ENCODE assay signal across 22 cellular contexts in the genomic region with DNA sequence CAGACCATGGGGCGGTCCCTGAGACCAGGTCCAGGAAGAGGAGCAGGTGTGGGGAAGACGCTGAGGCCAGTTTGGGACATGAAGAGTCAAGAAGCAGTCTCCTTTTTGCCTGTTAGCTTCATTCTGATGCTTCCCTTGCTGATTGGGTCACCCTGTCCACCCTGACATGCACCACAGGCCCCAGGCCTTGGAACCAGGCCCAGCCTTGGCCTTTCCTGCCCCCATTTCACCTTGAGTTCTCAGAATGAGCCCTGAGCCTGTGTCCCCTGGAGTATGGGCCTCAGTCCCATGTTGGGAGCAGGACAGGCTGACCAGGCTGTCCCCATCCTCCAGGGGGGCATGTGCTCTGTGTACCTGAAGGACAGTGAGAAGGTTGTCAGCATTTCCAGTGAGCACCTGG. TPM values are rescaled to one million over a fixed set of nuclear protein-coding genes. Genes with fewer than 3 reads are reported as not detected.
DNase-seq lines count a peak whose midpoint lies in the region; ATAC-seq, FAIRE-seq and TF ChIP-seq lines count a peak whose summit lies in the region.
"Had no signal": no experiment of that assay in that cellular context is flagged by ENCODE, and none has a peak within 500 bp of the region (broad histone marks: within the 10 kb centered on the region; RNA-seq: fewer than 3 reads in every experiment).

No MANE protein-coding gene starts in this region.

- H4K20me1 ChIP-seq in H9 (ENCODE audit: control insufficient read depth, insufficient read depth, insufficient read length): no peaks in the 10 kb centered on the region
- H4K20me1 ChIP-seq in H1 (replicated peaks in 1 of 2; ENCODE audit: control insufficient read depth in 1 of 2, insufficient read depth in 2 of 2, low read length in 2 of 2): peaks cover 4 to 6% of the 10 kb centered on the region in 2 experiments

- POLR2A ChIA-PET in RWPE1 (lab: Yijun Ruan, JAX; ENCODE audit: low non-redundant PET): interaction anchor here (0.6 kb wide), 1 partner anchor 40 kb away, joined by 10 read pairs; the partner anchor contains the start of gene RPS16
- POLR2A ChIA-PET in H1 (lab: Charles Lee; ENCODE audit: partially characterized antibody): interaction anchor here (0.5 to 5.3 kb wide), 10 partner anchors 10 to 84 kb away, joined by 3 to 20 read pairs (median 5); partner anchors contain the start of genes MED29, PAF1 and RPS16

- no peak overlapping the region for H2BK20ac ChIP-seq in H9 (ENCODE audit: low read depth, low read length, poor library complexity, severe bottlenecking)
- H2BK20ac ChIP-seq in H1 (ENCODE audit: low read length): no peak overlapping the region

- H3K9ac ChIP-seq in H9 (ENCODE audit: extremely low read depth, insufficient read length, low read length) (no peak overlapping the region), H1 (replicated peaks in 1 of 4; ENCODE audit: extremely low read depth in 1 of 4, low read depth in 3 of 4, low read length in 3 of 4) (no peak overlapping the region)
- H3K9ac ChIP-seq: SK-N-SH had no signal

- H3K9me3 ChIP-seq in left ventricle myocardium inferior (replicated peaks) (no peaks in the 10 kb centered on the region), right cardiac atrium (ENCODE audit: control insufficient read depth, low read length) (no peaks in the 10 kb centered on the region), H9 (ENCODE audit: control insufficient read depth, low read depth, low read length) (no peaks in the 10 kb centered on the region), H1 (ENCODE audit: insufficient read depth in 2 of 2, low read depth in 1 of 2, low read length in 1 of 2) (no peaks in the 10 kb centered on the region)
- H3K9me3 ChIP-seq: SK-N-SH had no signal

- CTCF ChIA-PET in RWPE1 (lab: Yijun Ruan, JAX): interaction anchor here (0.6 to 0.9 kb wide), 3 partner anchors 14 to 514 kb away, joined by 3 to 6 read pairs (median 4); no protein-coding TSS in a partner anchor
- CTCF ChIA-PET in H1 (lab: Charles Lee; ENCODE audit: partially characterized antibody): interaction anchor here (0.6 to 5.6 kb wide), 21 partner anchors 9 to 1050 kb away, joined by 3 to 78 read pairs (median 11); partner anchors contain the start of genes DLL3, EID2B, PLEKHG2 and RPS16

- no peak for TF ChIP-seq RAD21 in H1 (IDR thresholded peaks at IDR 0.05 in 1 of 2, conservative IDR thresholded peaks at IDR 0.05 in 1 of 2; ENCODE audit: low read depth in 2 of 2, low read length in 2 of 2)

- H3K56ac ChIP-seq in H9 (ENCODE audit: insufficient read length, low read depth, low read length) (no peak overlapping the region), H1 (replicated peaks; ENCODE audit: insufficient read length, low read depth, low read length) (no peak overlapping the region)

- TF ChIP-seq POLR2A in H1 (IDR thresholded peaks at IDR 0.05; ENCODE audit: control extremely low read depth in 1 of 2, low read depth in 2 of 2, low read length in 2 of 2): no peak

- H3K23ac ChIP-seq in H9 (ENCODE audit: insufficient read length, low read depth, low read length): no peak overlapping the region
- H3K23ac ChIP-seq in H1 (ENCODE audit: insufficient read length): no peak overlapping the region

- no peak overlapping the region for H2AFZ ChIP-seq in H9 (ENCODE audit: low read length)
- no peak overlapping the region for H2AFZ ChIP-seq in H1 (ENCODE audit: low read length)

- no peak overlapping the region for H2BK120ac ChIP-seq in H9 (ENCODE audit: low read depth, low read length, poor library complexity, severe bottlenecking)
- no peak overlapping the region for H2BK120ac ChIP-seq in H1 (replicated peaks; ENCODE audit: low read depth, low read length)

- H3K79me2 ChIP-seq in H9 (ENCODE audit: insufficient read depth, low read length): no peaks in the 10 kb centered on the region
- H3K79me2 ChIP-seq in H1 (ENCODE audit: control insufficient read depth in 1 of 2, insufficient read depth in 2 of 2, low read length in 2 of 2): no peaks in the 10 kb centered on the region

- TF ChIP-seq CTCF in left ventricle myocardium inferior (IDR thresholded peaks at IDR 0.05; ENCODE audit: borderline replicate concordance): no peak
- no peak for TF ChIP-seq CTCF in H9 (conservative IDR thresholded peaks at IDR 0.05)
- no peak for TF ChIP-seq CTCF in RWPE1 (conservative IDR thresholded peaks at IDR 0.05; ENCODE audit: low read depth)
- TF ChIP-seq CTCF in H1 (IDR thresholded peaks at IDR 0.05; ENCODE audit: control extremely low read depth in 1 of 3, insufficient read depth in 1 of 3, low read depth in 1 of 3, low read length in 3 of 3): no peak

- H2BK5ac ChIP-seq in H9 (ENCODE audit: insufficient read length, low read length) (no peak overlapping the region), H1 (ENCODE audit: low read depth, low read length) (no peak overlapping the region)

- 100% methylated on average over 2 of the region's 2 CpGs for WGBS in right cardiac atrium
- WGBS in H9 (ENCODE audit: extremely low coverage, insufficient read length, low lambda C conversion rate): no CpG with 5 or more reads among the region's 2 CpGs
- 81% methylated on average over 2 of the region's 2 CpGs; no CpG with 5 or more reads in 1 of the 2 experiments for WGBS in H1 (ENCODE audit: extremely low coverage in 1 of 2, insufficient coverage in 1 of 2, insufficient read length in 1 of 2, insufficient replicate concordance in 2 of 2, low coverage in 1 of 2, low lambda C conversion rate in 2 of 2, missing lambda C conversion rate in 1 of 2), 2 experiments

- no peak overlapping the region for H3K4me2 ChIP-seq in H9 (ENCODE audit: insufficient read depth, insufficient read length, low read length)
- no peak overlapping the region for H3K4me2 ChIP-seq in H1 (ENCODE audit: insufficient read depth in 1 of 2, low read depth in 2 of 2, low read length in 2 of 2)
- H3K4me2 ChIP-seq: SK-N-SH had no signal

- peak overlapping the region; percentile 52 for H3K27ac ChIP-seq in left ventricle myocardium inferior (replicated peaks)
- H3K27ac ChIP-seq in right cardiac atrium (ENCODE audit: low read length): no peak overlapping the region
- no peak overlapping the region for H3K27ac ChIP-seq in H9 (ENCODE audit: insufficient read length, low read depth, low read length)
- peak overlapping the region; percentile 17 for H3K27ac ChIP-seq in RWPE1
- peak overlapping the region; percentile 41; the same call in 1 of the 2 replicates for H3K27ac ChIP-seq in H1 (ENCODE audit: low read depth, low read length)

- H3K36me3 ChIP-seq in left ventricle myocardium inferior: peaks cover 55% of the 10 kb centered on the region
- peaks cover 15 to 37% (median 31%) of the 10 kb centered on the region in 4 experiments for H3K36me3 ChIP-seq in H1 (ENCODE audit: control insufficient read depth in 2 of 4, insufficient read depth in 4 of 4, low read length in 3 of 4)

- H3K79me1 ChIP-seq in H9 (ENCODE audit: insufficient read depth, low read depth, low read length, poor library complexity, severe bottlenecking): no peaks in the 10 kb centered on the region
- no peaks in the 10 kb centered on the region for H3K79me1 ChIP-seq in H1 (ENCODE audit: low read depth, low read length)

- H3K9me3 Mint-ChIP-seq in H9: no peaks in the 10 kb centered on the region; a peak in 2 of 5 replicates
- H3K9me3 Mint-ChIP-seq: CD8-positive, alpha-beta T cell; HFFc6 had no signal

- H3K4me3 ChIP-seq in left ventricle myocardium inferior (peak overlapping the region; percentile 31), right cardiac atrium (ENCODE audit: low read length) (no peak overlapping the region), H1 (ENCODE audit: extremely low read depth in 1 of 4, insufficient read depth in 2 of 4, low read depth in 3 of 4, low read length in 4 of 4) (no peak overlapping the region)

- no peak overlapping the region for H3K14ac ChIP-seq in H9 (ENCODE audit: insufficient read depth, low read length)
- H3K14ac ChIP-seq in H1 (ENCODE audit: insufficient read length): no peak overlapping the region

- no peak overlapping the region for H4K91ac ChIP-seq in H9 (ENCODE audit: insufficient read length, low read depth, low read length)
- H4K91ac ChIP-seq in H1 (replicated peaks; ENCODE audit: insufficient read length, low read length): no peak overlapping the region

- H4K8ac ChIP-seq in H9 (replicated peaks; ENCODE audit: insufficient read length, low read depth, low read length) (no peak overlapping the region), H1 (ENCODE audit: extremely low read depth, insufficient read depth, low read length) (no peak overlapping the region)

- H3K27me3 ChIP-seq in left ventricle myocardium inferior (ENCODE audit: low read depth) (no peaks in the 10 kb centered on the region), right cardiac atrium (ENCODE audit: control insufficient read depth, insufficient read depth) (no peaks in the 10 kb centered on the region), H9 (ENCODE audit: insufficient read depth, low read length) (no peaks in the 10 kb centered on the region), H1 (replicated peaks in 1 of 4; ENCODE audit: control insufficient read depth in 3 of 4, extremely low read depth in 1 of 4, insufficient read depth in 3 of 4, low read length in 3 of 4) (no peaks in the 10 kb centered on the region)

- no peak for FAIRE-seq in H1 (lab: Jason Lieb, UNC)
- FAIRE-seq: GM12891, GM19239 had no signal

- DNase-seq in left ventricle myocardium inferior (peak; percentile 30), right cardiac atrium (no peak), H9 (no peak), RWPE1 (ENCODE audit: low spot score) (no peak), H1 (ENCODE audit: low read depth in 1 of 2, low spot score in 2 of 2) (no peak), globus pallidus (ENCODE audit: low spot score) (no peak)
- DNase-seq: C1 segment of cervical spinal cord; CD8-positive, alpha-beta T cell; DMS 273 treated with DMSO at 0.1 percent for 48 hours; DMS79; GDM1; HFFc6; NCI-H1048; NCI-H1694; NCI-H2029 treated with DMSO at 0.1 percent for 48 hours; NCI-H446 treated with DMSO at 0.1 percent for 48 hours had no signal

- peak overlapping the region in 2 of 3 experiments; percentile 55 to 64; a peak in 2 of 7 replicates for H3K27ac Mint-ChIP-seq in H9
- H3K27ac Mint-ChIP-seq: CD8-positive, alpha-beta T cell; HFFc6 had no signal

- H3K18ac ChIP-seq in H9 (ENCODE audit: insufficient read length, low read depth, low read length) (no peak overlapping the region), H1 (ENCODE audit: extremely low read depth, low read length) (no peak overlapping the region)

- H3K4me1 ChIP-seq in left ventricle myocardium inferior: peaks cover 20% of the 10 kb centered on the region
- H3K4me1 ChIP-seq in right cardiac atrium (ENCODE audit: control insufficient read depth, insufficient read depth, low read length): no peaks in the 10 kb centered on the region
- H3K4me1 ChIP-seq in H9 (ENCODE audit: insufficient read depth, low read length): no peaks in the 10 kb centered on the region
- peaks cover 0 to 4% (median 2%) of the 10 kb centered on the region in 4 experiments; a peak in 4 of 7 replicates for H3K4me1 ChIP-seq in H1 (replicated peaks in 1 of 4; ENCODE audit: control insufficient read depth in 3 of 4, insufficient read depth in 4 of 4, low read length in 3 of 4)

- no peak for ATAC-seq in right cardiac atrium
- no peak for ATAC-seq in HG02571 (IDR thresholded peaks at IDR 0.05; ENCODE audit: unreplicated experiment)
- no peak for ATAC-seq in GM19455 (IDR thresholded peaks at IDR 0.05; ENCODE audit: unreplicated experiment)
- ATAC-seq: CD8-positive, alpha-beta T cell had no signal

- no peak overlapping the region for H2AK5ac ChIP-seq in H9 (ENCODE audit: insufficient read length, low read length)
- no peak overlapping the region for H2AK5ac ChIP-seq in H1 (ENCODE audit: low read depth, low read length)

- no peak for TF ChIP-seq EP300 in H1 (IDR thresholded peaks at IDR 0.05; ENCODE audit: borderline replicate concordance in 1 of 2, low read depth in 2 of 2, low read length in 2 of 2)

- no peak overlapping the region for H3T11ph ChIP-seq in H9 (ENCODE audit: low read length)

- peaks cover 11 to 17% of the 10 kb centered on the region in 2 experiments for H3K4me1 Mint-ChIP-seq in H9

- no peak overlapping the region for H3K4me3 Mint-ChIP-seq in H9
- H3K4me3 Mint-ChIP-seq: CD8-positive, alpha-beta T cell; HFFc6 had no signal

- intact Hi-C loops in left ventricle myocardium inferior (cut with micrococcal nuclease): no loop called here
- intact Hi-C loops in right cardiac atrium (cut with DNase I): loop anchor here in 1 of 4 donors (5.0 kb wide), 1 partner anchor 57 kb away; the partner anchor contains the start of gene EID2B

- H2BK12ac ChIP-seq in H9 (ENCODE audit: insufficient read length, low read depth, low read length) (no peak overlapping the region), H1 (ENCODE audit: low read depth, low read length) (no peak overlapping the region)

- peaks cover 28 to 57% (median 53%) of the 10 kb centered on the region in 3 experiments; a peak in 6 of 7 replicates for H3K36me3 Mint-ChIP-seq in H9 (ENCODE audit: insufficient read depth in 1 of 3, low read depth in 3 of 3)

- H2BK15ac ChIP-seq in H9 (ENCODE audit: low read depth, low read length): no peak overlapping the region
- H2BK15ac ChIP-seq in H1 (ENCODE audit: low read length): no peak overlapping the region

- H3K23me2 ChIP-seq in H9 (ENCODE audit: insufficient read length, low read depth, low read length, poor library complexity, severe bottlenecking) (no peaks in the 10 kb centered on the region), H1 (ENCODE audit: low read depth, low read length) (no peaks in the 10 kb centered on the region; the same call in 1 of the 2 replicates)

- H4K5ac ChIP-seq in H9 (ENCODE audit: insufficient read length, low read depth, low read length) (no peak overlapping the region), H1 (ENCODE audit: insufficient read length, low read depth, low read length) (no peak overlapping the region)

- H3K4ac ChIP-seq in H9 (ENCODE audit: low read depth, low read length) (no peak overlapping the region), H1 (replicated peaks; ENCODE audit: insufficient read length, low read depth, low read length) (no peak overlapping the region)

- no peaks in the 10 kb centered on the region; the same call in 1 of the 2 replicates for H3K27me3 Mint-ChIP-seq in H9 (ENCODE audit: low read depth)

RNA-seq across cellular contexts. Expression of gene TIMM50, which starts 4.9 kb away (rescaled TPM):
- total RNA-seq in left ventricle myocardium inferior: 73.8 TPM
- total RNA-seq in right cardiac atrium: 10 to 100 TPM; 54.1 to 69.9 (median 61.4) TPM
- polyA plus RNA-seq in right cardiac atrium: 73.7 TPM
- 121 and 128 TPM in 2 replicates for total RNA-seq in H9 (2021)
- 153 and 155 TPM in 2 replicates for total RNA-seq in H1 (2021; fragmentation: NEBNext Ultra II Directional; extraction: Animal tissue kit (Norgen Biotek cat#: 25700))
- 187 and 217 TPM in 2 replicates for polyA plus RNA-seq in H1 (2011; rRNA removed)
- 162 TPM for polyA plus RNA-seq in H1 (2011; cell fraction: cytosol; rRNA removed)
- 233 TPM for polyA plus RNA-seq in H1 (2011; cell fraction: nucleus; rRNA removed)
- polyA plus RNA-seq in H1 (2012, experiment 1 of 2): 147 to 197 TPM (median 169 TPM) in 4 replicates
- 251 TPM for polyA plus RNA-seq in H1 (2012, experiment 2 of 2)
- polyA plus RNA-seq in H1 (2013, experiment 1 of 2): 125 TPM
- polyA plus RNA-seq in H1 (2013, experiment 2 of 2): 123 TPM
- polyA minus RNA-seq in H1 (2011; rRNA and poly(A)+ RNA removed): 121 and 126 TPM in 2 replicates
- polyA minus RNA-seq in H1 (2011; cell fraction: cytosol; rRNA and poly(A)+ RNA removed): 92.0 TPM
- 71.7 TPM for polyA minus RNA-seq in H1 (2011; cell fraction: nucleus; rRNA and poly(A)+ RNA removed)

RNA-seq across cellular contexts. Expression of gene DLL3, which starts 23.0 kb away (rescaled TPM):
- total RNA-seq in left ventricle myocardium inferior (not detected), right cardiac atrium (not detected), H9 (2021) (2.4 and 2.5 TPM in 2 replicates)
- polyA plus RNA-seq in right cardiac atrium (0.07 TPM), H1 (2011; rRNA removed) (13.8 and 16.6 TPM in 2 replicates)
- total RNA-seq in H1 (2021; fragmentation: NEBNext Ultra II Directional; extraction: Animal tissue kit (Norgen Biotek cat#: 25700)): 11.3 and 12.2 TPM in 2 replicates
- polyA plus RNA-seq in H1 (2011; cell fraction: cytosol; rRNA removed): 10.9 TPM
- 13.1 TPM for polyA plus RNA-seq in H1 (2011; cell fraction: nucleus; rRNA removed)
- 4.0 to 10.2 TPM (median 8.6 TPM) in 4 replicates for polyA plus RNA-seq in H1 (2012, experiment 1 of 2)
- polyA plus RNA-seq in H1 (2012, experiment 2 of 2): 6.7 TPM
- polyA plus RNA-seq in H1 (2013, experiment 1 of 2): 63.8 TPM
- polyA plus RNA-seq in H1 (2013, experiment 2 of 2): 53.9 TPM
- 1.2 and 1.6 TPM in 2 replicates for polyA minus RNA-seq in H1 (2011; rRNA and poly(A)+ RNA removed)
- polyA minus RNA-seq in H1 (2011; cell fraction: cytosol; rRNA and poly(A)+ RNA removed): 4.3 TPM
- 3.9 TPM for polyA minus RNA-seq in H1 (2011; cell fraction: nucleus; rRNA and poly(A)+ RNA removed)

RNA-seq across cellular contexts. Expression of gene SUPT5H, which starts 30.4 kb away (rescaled TPM):
- total RNA-seq in left ventricle myocardium inferior (91.4 TPM), right cardiac atrium (10 to 100 TPM; 74.8 to 85.1 (median 80.1) TPM), H9 (2021) (141 and 145 TPM in 2 replicates)
- polyA plus RNA-seq in right cardiac atrium (68.8 TPM), H1 (2011; rRNA removed) (77.8 and 110 TPM in 2 replicates)
- 111 and 118 TPM in 2 replicates for total RNA-seq in H1 (2021; fragmentation: NEBNext Ultra II Directional; extraction: Animal tissue kit (Norgen Biotek cat#: 25700))
- 88.9 TPM for polyA plus RNA-seq in H1 (2011; cell fraction: cytosol; rRNA removed)
- 202 TPM for polyA plus RNA-seq in H1 (2011; cell fraction: nucleus; rRNA removed)
- 110 to 145 TPM (median 140 TPM) in 4 replicates for polyA plus RNA-seq in H1 (2012, experiment 1 of 2)
- 111 TPM for polyA plus RNA-seq in H1 (2012, experiment 2 of 2)
- 86.7 TPM for polyA plus RNA-seq in H1 (2013, experiment 1 of 2)
- 76.3 TPM for polyA plus RNA-seq in H1 (2013, experiment 2 of 2)
- polyA minus RNA-seq in H1 (2011; rRNA and poly(A)+ RNA removed): 54.8 and 86.8 TPM in 2 replicates
- polyA minus RNA-seq in H1 (2011; cell fraction: cytosol; rRNA and poly(A)+ RNA removed): 45.4 TPM
- polyA minus RNA-seq in H1 (2011; cell fraction: nucleus; rRNA and poly(A)+ RNA removed): 57.4 TPM

RNA-seq across cellular contexts. Expression of gene SELENOV, which starts 39.2 kb away (rescaled TPM):
- total RNA-seq in left ventricle myocardium inferior (not detected), right cardiac atrium (not detected), H9 (2021) (6.7 and 6.9 TPM in 2 replicates)
- polyA plus RNA-seq in right cardiac atrium (not detected), H1 (2011; rRNA removed) (10.7 and 21.8 TPM in 2 replicates)
- total RNA-seq in H1 (2021; fragmentation: NEBNext Ultra II Directional; extraction: Animal tissue kit (Norgen Biotek cat#: 25700)): 8.4 and 11.0 TPM in 2 replicates
- 11.5 TPM for polyA plus RNA-seq in H1 (2011; cell fraction: cytosol; rRNA removed)
- 27.1 TPM for polyA plus RNA-seq in H1 (2011; cell fraction: nucleus; rRNA removed)
- polyA plus RNA-seq in H1 (2012, experiment 1 of 2): 9.8 to 12.5 TPM (median 11.4 TPM) in 4 replicates
- 9.3 TPM for polyA plus RNA-seq in H1 (2012, experiment 2 of 2)
- 23.6 TPM for polyA plus RNA-seq in H1 (2013, experiment 1 of 2)
- 19.1 TPM for polyA plus RNA-seq in H1 (2013, experiment 2 of 2)
- polyA minus RNA-seq in H1 (2011; rRNA and poly(A)+ RNA removed): 1.2 and 2.0 TPM in 2 replicates
- polyA minus RNA-seq in H1 (2011; cell fraction: cytosol; rRNA and poly(A)+ RNA removed): 4.4 TPM
- 16.2 TPM for polyA minus RNA-seq in H1 (2011; cell fraction: nucleus; rRNA and poly(A)+ RNA removed)
- total RNA-seq: A673; CD8-positive, alpha-beta T cell; HFFc6 had no signal

RNA-seq across cellular contexts. Expression of gene RPS16, which starts 40.0 kb away (rescaled TPM):
- total RNA-seq in left ventricle myocardium inferior (1,107 TPM), right cardiac atrium (1,000 to 10,000 TPM; 1,282 to 1,746 (median 1,468) TPM), H9 (2021) (2,711 and 2,810 TPM in 2 replicates)
- polyA plus RNA-seq in right cardiac atrium (1,560 TPM), H1 (2011; rRNA removed) (7,810 and 9,546 TPM in 2 replicates)
- total RNA-seq in H1 (2021; fragmentation: NEBNext Ultra II Directional; extraction: Animal tissue kit (Norgen Biotek cat#: 25700)): 2,433 and 2,482 TPM in 2 replicates
- 5,561 TPM for polyA plus RNA-seq in H1 (2011; cell fraction: cytosol; rRNA removed)
- polyA plus RNA-seq in H1 (2011; cell fraction: nucleus; rRNA removed): 4,175 TPM
- 3,337 to 4,443 TPM (median 4,024 TPM) in 4 replicates for polyA plus RNA-seq in H1 (2012, experiment 1 of 2)
- 7,637 TPM for polyA plus RNA-seq in H1 (2012, experiment 2 of 2)
- 4,469 TPM for polyA plus RNA-seq in H1 (2013, experiment 1 of 2)
- polyA plus RNA-seq in H1 (2013, experiment 2 of 2): 4,343 TPM
- 1,416 and 1,486 TPM in 2 replicates for polyA minus RNA-seq in H1 (2011; rRNA and poly(A)+ RNA removed)
- polyA minus RNA-seq in H1 (2011; cell fraction: cytosol; rRNA and poly(A)+ RNA removed): 1,670 TPM
- polyA minus RNA-seq in H1 (2011; cell fraction: nucleus; rRNA and poly(A)+ RNA removed): 1,057 TPM

Comparison
In these comparisons a context has a peak if more than half of its experiments do, and no peak if none do; other contexts are left out.
1. H3K27ac ChIP-seq: peak in left ventricle myocardium inferior (single experiment), RWPE1 (single experiment) and H1 (single experiment); none in right cardiac atrium (single experiment) and H9 (single experiment).